In the genomic region with DNA sequence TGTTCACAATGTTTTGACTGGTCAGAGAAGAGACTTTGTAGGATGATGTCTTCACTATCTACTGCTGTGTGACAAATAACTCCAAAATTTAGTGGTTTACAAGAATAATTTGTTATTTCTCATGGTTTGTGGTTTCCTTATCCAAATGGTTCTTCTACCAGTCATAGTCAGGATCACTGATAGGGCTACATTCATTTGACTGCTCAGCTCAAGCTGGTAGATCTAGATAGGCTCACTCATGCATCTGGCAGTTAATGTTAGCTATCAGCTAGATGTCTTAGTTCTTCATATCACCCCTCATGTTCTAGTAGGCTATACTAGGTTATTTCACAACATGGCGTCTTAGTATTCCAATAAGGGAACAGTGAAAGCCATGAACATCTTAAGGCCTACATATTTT, we compare ENCODE assay signal across 22 cellular contexts.
"Had no signal": no experiment of that assay in that cellular context is flagged by ENCODE, and none has a peak within 500 bp of the region (broad histone marks: within the 10 kb centered on the region; RNA-seq: fewer than 3 reads in every experiment).

No MANE protein-coding gene starts in this region.

- H3K27me3 ChIP-seq: ovary, right atrium auricular region, right lobe of liver, tibial nerve, uterus had no signal

- DNase-seq: islet precursor cell; left ventricle myocardium inferior; mesendoderm; midbrain; mucosa of descending colon; naive thymus-derived CD4-positive, alpha-beta T cell; ovary; right lobe of liver; stimulated activated CD4-positive, alpha-beta T cell treated with anti-CD3 and anti-CD28 coated beads, Interleukin-1b, Interleukin-23, amount 100 ng/mL, for 48 hours; stimulated activated CD4-positive, alpha-beta T cell treated with anti-CD3 and anti-CD28 coated beads, Interleukin-2, amount 100 ng/mL, for 48 hours; stimulated activated CD4-positive, alpha-beta T cell treated with anti-CD3 and anti-CD28 coated beads, Interleukin-4, amount 100 ng/mL, for 4 hours; stimulated activated CD8-positive, alpha-beta memory T cell treated with anti-CD3 and anti-CD28 coated beads, Interleukin-4, amount 100 ng/mL, for 48 hours; stimulated activated naive CD4-positive, alpha-beta T cell treated with Interleukin-2 at 50 U/mL for 16 hours; stimulated activated naive CD8-positive, alpha-beta T cell treated with anti-CD3 and anti-CD28 coated beads, Interleukin-15, amount 100 ng/mL, for 72 hours; substantia nigra; uterus had no signal

- H3K9me3 ChIP-seq: left ventricle myocardium inferior, mucosa of descending colon, ovary, right lobe of liver, tibial nerve, uterus had no signal

- H3K27ac ChIP-seq: left ventricle myocardium inferior, ovary, right atrium auricular region, right lobe of liver, tibial nerve, uterus had no signal

- H3K4me3 ChIP-seq: left ventricle myocardium inferior, lung, mucosa of descending colon, ovary, right atrium auricular region, right lobe of liver, smooth muscle cell, tibial nerve, uterus had no signal

- H3K4me1 ChIP-seq: left ventricle myocardium inferior, right atrium auricular region, right lobe of liver, tibial nerve, uterus had no signal

- H3K36me3 ChIP-seq: left ventricle myocardium inferior, ovary, right atrium auricular region, right lobe of liver, tibial nerve, uterus had no signal

- ATAC-seq: mucosa of descending colon; naive thymus-derived CD4-positive, alpha-beta T cell; natural killer cell treated with Interleukin-12 subunit alpha and Interleukin-12 subunit beta and Interleukin-15 and Interleukin-18, amount 100 ng/mL, for 72 hours; right lobe of liver; stimulated activated memory B cell treated with anti-CD40 and anti-IgM and Interleukin-4, amounts not matched to agents 10 μg/mL and 1 μg/mL and 100 μg/mL, for 72 hours; stimulated activated naive CD8-positive, alpha-beta T cell treated with anti-CD3 and anti-CD28 coated beads, Interleukin-15, amount 100 ng/mL, for 72 hours had no signal

- H3K4me2 ChIP-seq: smooth muscle cell had no signal
